ENCODE assay signal across 8 cellular contexts in genomic region chr2:46540496-46541342, GRCh38. TPM values are rescaled to one million over a fixed set of nuclear protein-coding genes. Genes with fewer than 3 reads are reported as not detected.
DNase-seq lines count a peak whose midpoint lies in the region; ATAC-seq and TF ChIP-seq lines count a peak whose summit lies in the region.

No MANE protein-coding gene starts in this region.

- H3K79me2 ChIP-seq in GM23248 (ENCODE audit: insufficient read depth) (peaks cover 21% of the 10 kb centered on the region), trophoblast cell (ENCODE audit: control insufficient read depth, insufficient read depth, low read length, poor library complexity) (peaks cover 6% of the 10 kb centered on the region)

- H2AFZ ChIP-seq in GM23248 (0 out of 2 replicates have a peak overlapping the region, but pooled peaks have one; percentile 28), trophoblast cell (ENCODE audit: insufficient read depth, low read length, poor library complexity) (no peak overlapping the region)

- peaks cover 6% of the 10 kb centered on the region for H3K79me1 ChIP-seq in trophoblast cell (ENCODE audit: low read length)

- POLR2A ChIA-PET in T-cell (lab: Charles Lee): interaction anchor here (0.6 to 1.9 kb wide), 5 partner anchors 11 to 716 kb away, joined by 3 to 5 read pairs (median 4); no protein-coding TSS in a partner anchor

- peaks cover 67 to 80% (median 79%) of the 10 kb centered on the region in 3 donors for H3K4me1 Mint-ChIP-seq in T-cell

- CTCF ChIA-PET in T-cell (lab: Charles Lee): interaction anchor here (0.6 to 1.2 kb wide), 13 partner anchors 8 to 301 kb away, joined by 3 to 6 read pairs (median 3); no protein-coding TSS in a partner anchor

- H3K9me3 ChIP-seq in GM23248 (ENCODE audit: low read depth) (no peaks in the 10 kb centered on the region), trophoblast cell (ENCODE audit: insufficient read depth, low read depth, low read length) (no peaks in the 10 kb centered on the region)

- no peaks in the 10 kb centered on the region for H3K9me3 Mint-ChIP-seq in T-cell

- no peaks in the 10 kb centered on the region for H3K27me3 ChIP-seq in GM23248 (replicated peaks; ENCODE audit: insufficient read depth)
- H3K27me3 ChIP-seq in trophoblast cell (ENCODE audit: insufficient read depth, low read length): no peaks in the 10 kb centered on the region

- peaks cover 11% of the 10 kb centered on the region for H3F3A ChIP-seq in GM23248 (ENCODE audit: insufficient read depth)

- H3K36me3 Mint-ChIP-seq in T-cell: no peaks in the 10 kb centered on the region

- H4K20me1 ChIP-seq in GM23248 (ENCODE audit: insufficient read depth): no peaks in the 10 kb centered on the region

- no peak overlapping the region for H2BK120ac ChIP-seq in trophoblast cell (ENCODE audit: insufficient read depth, low read length, poor library complexity)

- H3K18ac ChIP-seq in trophoblast cell (ENCODE audit: low read length): no peak overlapping the region

- H3K4me3 Mint-ChIP-seq in T-cell: peak overlapping the region; percentile 88 to 96 (median 95)

- H2AK5ac ChIP-seq in trophoblast cell (ENCODE audit: low read length): no peak overlapping the region

- no peak overlapping the region for H3K23ac ChIP-seq in trophoblast cell (ENCODE audit: low read length)

- H3K4ac ChIP-seq in trophoblast cell (ENCODE audit: low read depth, low read length): no peak overlapping the region

- ATAC-seq in T-cell (replicated peaks in 1 of 4): no peak
- no peak for ATAC-seq in HG02623 (IDR thresholded peaks at IDR 0.05; ENCODE audit: unreplicated experiment)
- no peak for ATAC-seq in GM21786 (IDR thresholded peaks at IDR 0.05; ENCODE audit: unreplicated experiment)

- peak overlapping the region; percentile 81 for H3K27ac ChIP-seq in GM23248
- H3K27ac ChIP-seq in trophoblast cell (ENCODE audit: low read depth, low read length): no peak overlapping the region

- DNase-seq in GM23248 (peak; percentile 87), T-cell (no peak), fibroblast of pulmonary artery (ENCODE audit: low read depth) (peak; percentile 69), trophoblast cell (peak in 1 of 2 donors; percentile 53), Kasumi-1 (lab: John Stamatoyannopoulos, UW) (no peak), NCI-H82 treated with DMSO at 0.1 percent for 48 hours (lab: John Stamatoyannopoulos, UW; ENCODE audit: unreplicated experiment) (no peak)

- H3K4me1 ChIP-seq in GM23248 (ENCODE audit: insufficient read depth) (peaks cover 40% of the 10 kb centered on the region), trophoblast cell (ENCODE audit: control insufficient read depth in 1 of 2, insufficient read depth in 2 of 2, low read length in 2 of 2) (peaks cover 3 to 4% of the 10 kb centered on the region in 2 experiments)

- H3K36me3 ChIP-seq in GM23248 (ENCODE audit: low read depth) (no peaks in the 10 kb centered on the region), trophoblast cell (ENCODE audit: control insufficient read depth in 1 of 2, insufficient read depth in 2 of 2, low read length in 2 of 2) (no peaks in the 10 kb centered on the region)

- no peaks in the 10 kb centered on the region for H3K9me2 ChIP-seq in GM23248 (ENCODE audit: insufficient read depth)

- H2BK12ac ChIP-seq in trophoblast cell (ENCODE audit: low read length): no peak overlapping the region

- H3K4me3 ChIP-seq in GM23248 (no peak overlapping the region), fibroblast of pulmonary artery (replicated peaks; ENCODE audit: low read depth, low read length) (no peak overlapping the region), trophoblast cell (ENCODE audit: low read depth, low read length) (no peak overlapping the region)

- H4K8ac ChIP-seq in trophoblast cell (ENCODE audit: low read depth, low read length): no peak overlapping the region

- no peak overlapping the region for H4K12ac ChIP-seq in trophoblast cell (ENCODE audit: low read depth, low read length)

- in situ Hi-C loops in GM23248 (cut with MboI): no loop called here

- no peak overlapping the region for H3K14ac ChIP-seq in trophoblast cell (ENCODE audit: low read length)

- TF ChIP-seq CTCF in fibroblast of pulmonary artery (IDR thresholded peaks at IDR 0.05; ENCODE audit: low read length, missing control alignments): no peak

- H4K91ac ChIP-seq in trophoblast cell (ENCODE audit: low read depth, low read length): no peak overlapping the region

- H2BK5ac ChIP-seq in trophoblast cell (ENCODE audit: low read depth, low read length, poor library complexity): no peak overlapping the region

- peak overlapping the region; percentile 97 for H3K27ac Mint-ChIP-seq in T-cell

- H3K27me3 Mint-ChIP-seq in T-cell: no peaks in the 10 kb centered on the region

- H3K4me2 ChIP-seq in GM23248 (ENCODE audit: unreplicated experiment): peak overlapping the region; percentile 62
- peak overlapping the region; percentile 87 for H3K4me2 ChIP-seq in trophoblast cell (ENCODE audit: low read length)

- WGBS in GM23248 (ENCODE audit: low coverage in 1 of 2, low lambda C conversion rate in 2 of 2, missing lambda C conversion rate in 2 of 2), 2 experiments: 23 to 27% methylated on average over 9 of the region's 9 CpGs
- WGBS in trophoblast cell (ENCODE audit: extremely low coverage, insufficient coverage, insufficient read length): no CpG with 5 or more reads among the region's 9 CpGs

- H3K9ac ChIP-seq in GM23248 (0 out of 2 replicates have a peak overlapping the region, but pooled peaks have one; percentile 90), trophoblast cell (ENCODE audit: low read length) (no peak overlapping the region)

RNA-seq across cellular contexts. Expression of gene RHOQ, which starts 1.6 kb away (rescaled TPM):
- total RNA-seq in GM23248 (2014; rRNA removed; shearing (Covaris generic)): 80.1 and 81.3 TPM in 2 replicates
- 19.5 and 22.5 TPM in 2 replicates for polyA plus RNA-seq in GM23248 (2016; fragmentation: Nextera tagmentation; extraction: Ambion mirVana)
- 10 to 100 TPM; 15.9 to 25.2 (median 19.6) TPM for total RNA-seq in T-cell
- 40.9 and 41.2 TPM in 2 replicates for polyA plus RNA-seq in trophoblast cell (2013)

RNA-seq across cellular contexts. Expression of gene ATP6V1E2, which starts 1.7 kb away (rescaled TPM):
- total RNA-seq in GM23248 (2014; rRNA removed; shearing (Covaris generic)): 8.6 and 10.5 TPM in 2 replicates
- 4.5 and 5.0 TPM in 2 replicates for polyA plus RNA-seq in GM23248 (2016; fragmentation: Nextera tagmentation; extraction: Ambion mirVana)
- 10 to 100 TPM in 4 of 5 donors, 1 to 10 TPM in 1; 8.8 to 16.6 (median 13.8) TPM for total RNA-seq in T-cell
- 3.5 and 3.6 TPM in 2 replicates for polyA plus RNA-seq in trophoblast cell (2013)

Comparison
In these comparisons a context has a peak if more than half of its experiments do, and no peak if none do; other contexts are left out.
1. DNase-seq: peak in GM23248 (single experiment) and fibroblast of pulmonary artery (single experiment); none in T-cell (0 of 34), Kasumi-1 (0 of 2) and NCI-H82 treated with DMSO at 0.1 percent for 48 hours (single experiment).